Comparison of ENCODE assay signal across 1 cellular context in the genomic region with DNA sequence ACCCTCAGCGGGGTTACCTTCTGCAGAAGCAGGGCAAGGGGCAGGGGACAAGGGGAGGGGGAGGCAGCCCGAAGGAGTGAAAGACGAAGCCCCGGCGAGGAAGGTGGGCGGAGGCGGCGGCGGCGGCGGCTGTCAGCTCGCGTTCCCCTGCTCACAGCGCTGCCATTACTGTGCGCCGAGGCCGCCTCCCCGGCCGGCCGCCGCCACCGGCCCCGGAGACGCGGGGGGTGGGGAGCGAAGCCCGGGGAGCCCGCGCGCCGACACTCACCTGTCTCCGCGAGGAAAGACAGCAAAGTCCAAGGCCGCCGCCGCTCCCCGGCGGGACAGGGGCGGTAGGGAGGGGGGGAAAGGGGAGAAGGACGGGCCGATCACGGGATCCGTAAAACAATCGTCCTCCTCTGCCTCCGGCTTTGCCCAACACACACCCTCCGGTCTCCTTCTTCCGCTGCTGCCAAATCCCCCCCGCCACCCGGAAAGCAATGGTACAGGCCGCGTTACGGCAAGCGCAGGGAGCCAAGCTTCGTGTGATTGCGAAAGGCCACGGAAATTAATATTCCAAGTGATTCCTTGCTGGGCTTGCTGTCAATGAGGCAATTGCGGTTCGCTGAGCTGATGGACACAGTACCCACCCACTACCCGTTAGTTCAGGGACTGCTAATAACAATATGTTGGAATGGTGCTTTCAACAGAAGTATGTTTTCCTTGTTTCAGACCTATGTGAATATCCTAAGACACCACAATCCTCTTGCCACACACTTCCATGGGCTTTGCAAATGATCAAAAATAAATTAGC.
TF ChIP-seq lines count a peak whose summit lies in the region.

A gene (minus strand): TSS at position 180 of the 793 bp plus-strand sequence. CDS start 19,024 bp downstream, outside the sequence.

TF ChIP-seq in K562, 482 proteins besides CTCF, POLR2A, EP300 and RAD21 (continued from another document and continues in another):
- TF ChIP-seq, protein P1, sequence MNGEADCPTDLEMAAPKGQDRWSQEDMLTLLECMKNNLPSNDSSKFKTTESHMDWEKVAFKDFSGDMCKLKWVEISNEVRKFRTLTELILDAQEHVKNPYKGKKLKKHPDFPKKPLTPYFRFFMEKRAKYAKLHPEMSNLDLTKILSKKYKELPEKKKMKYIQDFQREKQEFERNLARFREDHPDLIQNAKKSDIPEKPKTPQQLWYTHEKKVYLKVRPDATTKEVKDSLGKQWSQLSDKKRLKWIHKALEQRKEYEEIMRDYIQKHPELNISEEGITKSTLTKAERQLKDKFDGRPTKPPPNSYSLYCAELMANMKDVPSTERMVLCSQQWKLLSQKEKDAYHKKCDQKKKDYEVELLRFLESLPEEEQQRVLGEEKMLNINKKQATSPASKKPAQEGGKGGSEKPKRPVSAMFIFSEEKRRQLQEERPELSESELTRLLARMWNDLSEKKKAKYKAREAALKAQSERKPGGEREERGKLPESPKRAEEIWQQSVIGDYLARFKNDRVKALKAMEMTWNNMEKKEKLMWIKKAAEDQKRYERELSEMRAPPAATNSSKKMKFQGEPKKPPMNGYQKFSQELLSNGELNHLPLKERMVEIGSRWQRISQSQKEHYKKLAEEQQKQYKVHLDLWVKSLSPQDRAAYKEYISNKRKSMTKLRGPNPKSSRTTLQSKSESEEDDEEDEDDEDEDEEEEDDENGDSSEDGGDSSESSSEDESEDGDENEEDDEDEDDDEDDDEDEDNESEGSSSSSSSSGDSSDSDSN (IDR thresholded peaks at IDR 0.05; ENCODE audit: borderline replicate concordance in 1 of 2, low read depth in 2 of 2, low read length in 2 of 2) = no peak
- TF ChIP-seq ASH1L (IDR thresholded peaks at IDR 0.05; ENCODE audit: borderline replicate concordance, low read depth, partially characterized antibody) (peak; percentile 80), HCFC1 (IDR thresholded peaks at IDR 0.05; ENCODE audit: low read depth, low read length) (peak; percentile 69), ZNF830 (CRISPR knock-in tag; IDR thresholded peaks at IDR 0.05) (0 out of 2 replicates have a peak, but pooled peaks have one; percentile 24), CCNT2 (IDR thresholded peaks at IDR 0.05; ENCODE audit: borderline replicate concordance, extremely low read depth, insufficient read length, low read depth, low read length) (peak; percentile 39), KDM5B (IDR thresholded peaks at IDR 0.05; ENCODE audit: insufficient replicate concordance, low read depth, low read length) (no peak), MAZ (CRISPR knock-in tag; conservative IDR thresholded peaks at IDR 0.05 in 1 of 2, IDR thresholded peaks at IDR 0.05 in 1 of 2) (peak in 1 of 2 experiments; percentile 66; a peak in 2 of 4 replicates), WHSC1 (IDR thresholded peaks at IDR 0.05; ENCODE audit: low read length) (no peak), CBX3 (IDR thresholded peaks at IDR 0.05; ENCODE audit: borderline replicate concordance in 1 of 2, low read length in 2 of 2) (0 out of 3 replicates have a peak, but pooled peaks of 1 of the 2 experiments have one; percentile 40), NR2C2 (CRISPR knock-in tag; IDR thresholded peaks at IDR 0.05) (0 out of 2 replicates have a peak, but pooled peaks have one; percentile 28), NR2C2 (tag; IDR thresholded peaks at IDR 0.05) (peak; percentile 33; the same call in 1 of the 2 replicates), SP1 (CRISPR knock-in tag; IDR thresholded peaks at IDR 0.05) (peak; percentile 38; the same call in 1 of the 2 replicates), BRD9 (IDR thresholded peaks at IDR 0.05; ENCODE audit: low read depth, partially characterized antibody) (peak; percentile 50), NCOA2 (IDR thresholded peaks at IDR 0.05; ENCODE audit: partially characterized antibody in 2 of 2) (peak in 1 of 2 experiments; percentile 84), NCOA1 (IDR thresholded peaks at IDR 0.05; ENCODE audit: low read depth) (0 out of 2 replicates have a peak, but pooled peaks have one; percentile 42), ATF7 (IDR thresholded peaks at IDR 0.05) (peak; percentile 99), ZBED1 (IDR thresholded peaks at IDR 0.05) (no peak), LARP7 (IDR thresholded peaks at IDR 0.05) (0 out of 2 replicates have a peak, but pooled peaks have one; percentile 41), MAFK (IDR thresholded peaks at IDR 0.05; ENCODE audit: low read length) (peak; percentile 16; the same call in 1 of the 2 replicates), MEIS2 (IDR thresholded peaks at IDR 0.05; ENCODE audit: partially characterized antibody) (peak; percentile 27), PHF8 (IDR thresholded peaks at IDR 0.05; ENCODE audit: borderline replicate concordance, low read length) (peak; percentile 44; the same call in 1 of the 2 replicates), ZZZ3 (IDR thresholded peaks at IDR 0.05) (peak; percentile 68; the same call in 1 of the 2 replicates), ZNF121 (CRISPR knock-in tag; conservative IDR thresholded peaks at IDR 0.05) (no peak), ARID1B (IDR thresholded peaks at IDR 0.05) (peak; percentile 53), CREM (IDR thresholded peaks at IDR 0.05; ENCODE audit: low read depth) (peak; percentile 41; the same call in 1 of the 2 replicates)
- TF ChIP-seq, protein P2, sequence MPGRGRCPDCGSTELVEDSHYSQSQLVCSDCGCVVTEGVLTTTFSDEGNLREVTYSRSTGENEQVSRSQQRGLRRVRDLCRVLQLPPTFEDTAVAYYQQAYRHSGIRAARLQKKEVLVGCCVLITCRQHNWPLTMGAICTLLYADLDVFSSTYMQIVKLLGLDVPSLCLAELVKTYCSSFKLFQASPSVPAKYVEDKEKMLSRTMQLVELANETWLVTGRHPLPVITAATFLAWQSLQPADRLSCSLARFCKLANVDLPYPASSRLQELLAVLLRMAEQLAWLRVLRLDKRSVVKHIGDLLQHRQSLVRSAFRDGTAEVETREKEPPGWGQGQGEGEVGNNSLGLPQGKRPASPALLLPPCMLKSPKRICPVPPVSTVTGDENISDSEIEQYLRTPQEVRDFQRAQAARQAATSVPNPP (IDR thresholded peaks at IDR 0.05; ENCODE audit: borderline replicate concordance, insufficient read depth, insufficient read length) = no peak
- TF ChIP-seq, protein P3, sequence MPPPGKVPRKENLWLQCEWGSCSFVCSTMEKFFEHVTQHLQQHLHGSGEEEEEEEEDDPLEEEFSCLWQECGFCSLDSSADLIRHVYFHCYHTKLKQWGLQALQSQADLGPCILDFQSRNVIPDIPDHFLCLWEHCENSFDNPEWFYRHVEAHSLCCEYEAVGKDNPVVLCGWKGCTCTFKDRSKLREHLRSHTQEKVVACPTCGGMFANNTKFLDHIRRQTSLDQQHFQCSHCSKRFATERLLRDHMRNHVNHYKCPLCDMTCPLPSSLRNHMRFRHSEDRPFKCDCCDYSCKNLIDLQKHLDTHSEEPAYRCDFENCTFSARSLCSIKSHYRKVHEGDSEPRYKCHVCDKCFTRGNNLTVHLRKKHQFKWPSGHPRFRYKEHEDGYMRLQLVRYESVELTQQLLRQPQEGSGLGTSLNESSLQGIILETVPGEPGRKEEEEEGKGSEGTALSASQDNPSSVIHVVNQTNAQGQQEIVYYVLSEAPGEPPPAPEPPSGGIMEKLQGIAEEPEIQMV (tag; conservative IDR thresholded peaks at IDR 0.05; ENCODE audit: low read depth) = peak; percentile 57; the same call in 1 of the 2 replicates
- TF ChIP-seq, protein P4, sequence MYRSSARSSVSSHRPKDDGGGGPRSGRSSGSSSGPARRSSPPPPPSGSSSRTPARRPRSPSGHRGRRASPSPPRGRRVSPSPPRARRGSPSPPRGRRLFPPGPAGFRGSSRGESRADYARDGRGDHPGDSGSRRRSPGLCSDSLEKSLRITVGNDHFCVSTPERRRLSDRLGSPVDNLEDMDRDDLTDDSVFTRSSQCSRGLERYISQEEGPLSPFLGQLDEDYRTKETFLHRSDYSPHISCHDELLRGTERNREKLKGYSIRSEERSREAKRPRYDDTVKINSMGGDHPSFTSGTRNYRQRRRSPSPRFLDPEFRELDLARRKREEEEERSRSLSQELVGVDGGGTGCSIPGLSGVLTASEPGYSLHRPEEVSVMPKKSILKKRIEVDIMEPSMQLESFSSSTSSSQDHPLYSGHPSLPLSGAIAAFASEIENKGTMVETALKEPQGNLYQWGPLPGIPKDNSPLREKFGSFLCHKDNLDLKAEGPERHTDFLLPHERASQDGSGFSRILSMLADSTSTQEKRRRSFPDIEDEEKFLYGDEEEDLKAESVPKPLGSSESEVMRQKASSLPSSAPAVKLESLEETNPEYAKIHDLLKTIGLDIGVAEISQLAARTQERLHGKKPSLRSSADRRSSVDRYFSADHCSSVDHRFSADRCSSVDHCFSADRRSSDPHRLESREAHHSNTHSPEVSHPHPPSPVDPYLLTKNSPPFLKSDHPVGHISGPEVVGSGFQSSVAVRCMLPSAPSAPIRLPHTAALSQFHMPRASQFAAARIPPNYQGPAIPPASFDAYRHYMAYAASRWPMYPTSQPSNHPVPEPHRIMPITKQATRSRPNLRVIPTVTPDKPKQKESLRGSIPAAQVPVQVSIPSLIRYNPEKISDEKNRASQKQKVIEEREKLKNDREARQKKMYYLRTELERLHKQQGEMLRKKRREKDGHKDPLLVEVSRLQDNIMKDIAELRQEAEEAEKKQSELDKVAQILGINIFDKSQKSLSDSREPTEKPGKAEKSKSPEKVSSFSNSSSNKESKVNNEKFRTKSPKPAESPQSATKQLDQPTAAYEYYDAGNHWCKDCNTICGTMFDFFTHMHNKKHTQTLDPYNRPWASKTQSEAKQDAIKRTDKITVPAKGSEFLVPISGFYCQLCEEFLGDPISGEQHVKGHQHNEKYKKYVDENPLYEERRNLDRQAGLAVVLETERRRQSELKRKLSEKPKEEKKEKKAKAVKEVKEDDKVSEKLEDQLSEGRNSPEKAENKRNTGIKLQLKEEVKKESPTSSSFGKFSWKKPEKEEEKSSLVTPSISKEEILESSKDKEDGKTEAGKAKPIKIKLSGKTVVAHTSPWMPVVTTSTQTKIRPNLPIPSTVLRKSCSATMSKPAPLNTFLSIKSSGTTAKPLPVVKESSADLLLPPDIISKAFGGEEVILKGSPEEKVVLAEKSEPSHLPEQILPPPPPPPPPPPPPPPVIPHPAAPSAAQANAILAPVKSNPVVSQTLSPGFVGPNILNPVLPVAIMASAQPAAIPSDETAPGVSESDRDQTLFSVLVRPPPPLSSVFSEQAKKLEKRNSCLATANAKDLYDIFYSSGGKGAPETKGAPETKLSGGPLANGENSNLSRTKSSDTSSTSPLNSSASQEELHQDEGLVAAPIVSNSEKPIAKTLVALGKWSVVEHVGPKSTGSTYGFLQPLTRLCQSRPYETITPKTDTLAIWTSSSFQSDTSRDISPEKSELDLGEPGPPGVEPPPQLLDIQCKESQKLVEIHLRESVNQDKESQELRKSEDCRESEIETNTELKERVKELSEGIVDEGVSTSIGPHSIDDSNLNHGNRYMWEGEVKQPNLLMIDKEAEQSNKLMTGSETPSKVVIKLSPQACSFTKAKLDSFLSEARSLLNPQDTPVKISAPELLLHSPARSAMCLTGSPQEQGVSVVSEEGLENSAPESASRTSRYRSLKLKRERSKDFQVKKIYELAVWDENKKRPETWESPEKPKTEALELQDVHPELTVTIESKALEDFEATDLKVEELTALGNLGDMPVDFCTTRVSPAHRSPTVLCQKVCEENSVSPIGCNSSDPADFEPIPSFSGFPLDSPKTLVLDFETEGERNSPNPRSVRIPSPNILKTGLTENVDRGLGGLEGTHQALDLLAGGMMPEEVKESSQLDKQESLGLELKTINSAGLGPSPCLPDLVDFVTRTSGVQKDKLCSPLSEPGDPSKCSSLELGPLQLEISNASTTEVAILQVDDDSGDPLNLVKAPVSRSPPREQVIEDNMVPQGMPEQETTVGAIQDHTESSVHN (IDR thresholded peaks at IDR 0.05; ENCODE audit: borderline replicate concordance in 1 of 2, low read depth in 1 of 2) = no peak
- TF ChIP-seq, protein P5, sequence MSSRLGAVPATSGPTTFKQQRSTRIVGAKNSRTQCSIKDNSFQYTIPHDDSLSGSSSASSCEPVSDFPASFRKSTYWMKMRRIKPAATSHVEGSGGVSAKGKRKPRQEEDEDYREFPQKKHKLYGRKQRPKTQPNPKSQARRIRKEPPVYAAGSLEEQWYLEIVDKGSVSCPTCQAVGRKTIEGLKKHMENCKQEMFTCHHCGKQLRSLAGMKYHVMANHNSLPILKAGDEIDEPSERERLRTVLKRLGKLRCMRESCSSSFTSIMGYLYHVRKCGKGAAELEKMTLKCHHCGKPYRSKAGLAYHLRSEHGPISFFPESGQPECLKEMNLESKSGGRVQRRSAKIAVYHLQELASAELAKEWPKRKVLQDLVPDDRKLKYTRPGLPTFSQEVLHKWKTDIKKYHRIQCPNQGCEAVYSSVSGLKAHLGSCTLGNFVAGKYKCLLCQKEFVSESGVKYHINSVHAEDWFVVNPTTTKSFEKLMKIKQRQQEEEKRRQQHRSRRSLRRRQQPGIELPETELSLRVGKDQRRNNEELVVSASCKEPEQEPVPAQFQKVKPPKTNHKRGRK (tag; IDR thresholded peaks at IDR 0.05) = peak; percentile 97
- TF ChIP-seq, protein P6, sequence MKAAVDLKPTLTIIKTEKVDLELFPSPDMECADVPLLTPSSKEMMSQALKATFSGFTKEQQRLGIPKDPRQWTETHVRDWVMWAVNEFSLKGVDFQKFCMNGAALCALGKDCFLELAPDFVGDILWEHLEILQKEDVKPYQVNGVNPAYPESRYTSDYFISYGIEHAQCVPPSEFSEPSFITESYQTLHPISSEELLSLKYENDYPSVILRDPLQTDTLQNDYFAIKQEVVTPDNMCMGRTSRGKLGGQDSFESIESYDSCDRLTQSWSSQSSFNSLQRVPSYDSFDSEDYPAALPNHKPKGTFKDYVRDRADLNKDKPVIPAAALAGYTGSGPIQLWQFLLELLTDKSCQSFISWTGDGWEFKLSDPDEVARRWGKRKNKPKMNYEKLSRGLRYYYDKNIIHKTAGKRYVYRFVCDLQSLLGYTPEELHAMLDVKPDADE (conservative IDR thresholded peaks at IDR 0.05; ENCODE audit: control insufficient read depth, low read depth, low read length) = peak; percentile 48; the same call in 1 of the 2 replicates
- TF ChIP-seq, protein P7, sequence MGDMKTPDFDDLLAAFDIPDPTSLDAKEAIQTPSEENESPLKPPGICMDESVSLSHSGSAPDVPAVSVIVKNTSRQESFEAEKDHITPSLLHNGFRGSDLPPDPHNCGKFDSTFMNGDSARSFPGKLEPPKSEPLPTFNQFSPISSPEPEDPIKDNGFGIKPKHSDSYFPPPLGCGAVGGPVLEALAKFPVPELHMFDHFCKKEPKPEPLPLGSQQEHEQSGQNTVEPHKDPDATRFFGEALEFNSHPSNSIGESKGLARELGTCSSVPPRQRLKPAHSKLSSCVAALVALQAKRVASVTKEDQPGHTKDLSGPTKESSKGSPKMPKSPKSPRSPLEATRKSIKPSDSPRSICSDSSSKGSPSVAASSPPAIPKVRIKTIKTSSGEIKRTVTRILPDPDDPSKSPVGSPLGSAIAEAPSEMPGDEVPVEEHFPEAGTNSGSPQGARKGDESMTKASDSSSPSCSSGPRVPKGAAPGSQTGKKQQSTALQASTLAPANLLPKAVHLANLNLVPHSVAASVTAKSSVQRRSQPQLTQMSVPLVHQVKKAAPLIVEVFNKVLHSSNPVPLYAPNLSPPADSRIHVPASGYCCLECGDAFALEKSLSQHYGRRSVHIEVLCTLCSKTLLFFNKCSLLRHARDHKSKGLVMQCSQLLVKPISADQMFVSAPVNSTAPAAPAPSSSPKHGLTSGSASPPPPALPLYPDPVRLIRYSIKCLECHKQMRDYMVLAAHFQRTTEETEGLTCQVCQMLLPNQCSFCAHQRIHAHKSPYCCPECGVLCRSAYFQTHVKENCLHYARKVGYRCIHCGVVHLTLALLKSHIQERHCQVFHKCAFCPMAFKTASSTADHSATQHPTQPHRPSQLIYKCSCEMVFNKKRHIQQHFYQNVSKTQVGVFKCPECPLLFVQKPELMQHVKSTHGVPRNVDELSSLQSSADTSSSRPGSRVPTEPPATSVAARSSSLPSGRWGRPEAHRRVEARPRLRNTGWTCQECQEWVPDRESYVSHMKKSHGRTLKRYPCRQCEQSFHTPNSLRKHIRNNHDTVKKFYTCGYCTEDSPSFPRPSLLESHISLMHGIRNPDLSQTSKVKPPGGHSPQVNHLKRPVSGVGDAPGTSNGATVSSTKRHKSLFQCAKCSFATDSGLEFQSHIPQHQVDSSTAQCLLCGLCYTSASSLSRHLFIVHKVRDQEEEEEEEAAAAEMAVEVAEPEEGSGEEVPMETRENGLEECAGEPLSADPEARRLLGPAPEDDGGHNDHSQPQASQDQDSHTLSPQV (IDR thresholded peaks at IDR 0.05) = 0 out of 2 replicates have a peak, but pooled peaks have one; percentile 42
